ENCODE assay signal across 1 cellular context in genomic region chr6:16684195-16684689, GRCh38.
TF ChIP-seq lines count a peak whose summit lies in the region.

No MANE protein-coding gene starts in this region.

TF ChIP-seq in IMR-90, 13 proteins besides CTCF, POLR2A, EP300 and RAD21 (continued from another document):
- TF ChIP-seq ELK1 (IDR thresholded peaks at IDR 0.05; ENCODE audit: borderline replicate concordance, low read depth, low read length), result no peak
